ENCODE assay signal across 16 cellular contexts in genomic region chr1:202551683-202552082, GRCh38.
DNase-seq lines count a peak whose midpoint lies in the region; ATAC-seq, FAIRE-seq and TF ChIP-seq lines count a peak whose summit lies in the region.
"Had no signal": no experiment of that assay in that cellular context is flagged by ENCODE, and none has a peak within 500 bp of the region (broad histone marks: within the 10 kb centered on the region; RNA-seq: fewer than 3 reads in every experiment).

No MANE protein-coding gene starts in this region.

- H3K36me3 ChIP-seq in DND-41 (ENCODE audit: insufficient read depth, low read length) (no peaks in the 10 kb centered on the region), K562 (ENCODE audit: control insufficient read depth, insufficient read depth, low read length) (peaks cover 3% of the 10 kb centered on the region; the same call in 1 of the 3 replicates), rectal smooth muscle tissue (ENCODE audit: control insufficient read depth, insufficient read depth, low read length) (no peaks in the 10 kb centered on the region)
- H3K36me3 ChIP-seq: BLaER1 treated with 17β-estradiol and CSF1 and Interleukin-3, amounts not matched to agents 10 nM and 100 nM; prostate gland had no signal

- no peaks in the 10 kb centered on the region for H3K36me3 Mint-ChIP-seq in stimulated activated effector memory CD8-positive, alpha-beta T cell treated with anti-CD3 and anti-CD28 coated beads, Interleukin-12 subunit alpha, Interleukin-12 subunit beta, amount 100 ng/mL, for 72 hours

- H3K9me3 ChIP-seq in DND-41 (ENCODE audit: insufficient read depth, low read length, severe bottlenecking) (no peaks in the 10 kb centered on the region), K562 (replicated peaks; ENCODE audit: control insufficient read depth, insufficient read depth, low read depth, low read length) (no peaks in the 10 kb centered on the region)
- H3K9me3 ChIP-seq: BLaER1 treated with 17β-estradiol and CSF1 and Interleukin-3, amounts not matched to agents 10 nM and 100 nM; prostate gland had no signal

- CTCF ChIA-PET in K562 (lab: Yijun Ruan, JAX; ENCODE audit: low intra/inter-chr PET ratio) = no interaction called here

- no peaks in the 10 kb centered on the region for H3K9me3 Mint-ChIP-seq in stimulated activated effector memory CD8-positive, alpha-beta T cell treated with anti-CD3 and anti-CD28 coated beads, Interleukin-12 subunit alpha, Interleukin-12 subunit beta, amount 100 ng/mL, for 72 hours

- POLR2A ChIA-PET in K562 (lab: Yijun Ruan, JAX) = interaction anchor here (0.6 kb wide), 1 partner anchor 226 kb away, joined by 3 read pairs; no protein-coding TSS in a partner anchor

- H3K79me2 ChIP-seq in DND-41 (ENCODE audit: insufficient read depth, low read length) = no peaks in the 10 kb centered on the region
- H3K79me2 ChIP-seq in K562 (ENCODE audit: control insufficient read depth, insufficient read depth, low read length) = no peaks in the 10 kb centered on the region

- no peaks in the 10 kb centered on the region for H3K27me3 ChIP-seq in DND-41 (ENCODE audit: insufficient read depth, low read length, poor library complexity)
- H3K27me3 ChIP-seq in K562 (ENCODE audit: control insufficient read depth in 2 of 2, insufficient read depth in 2 of 2, low read length in 2 of 2) = no peaks in the 10 kb centered on the region
- no peaks in the 10 kb centered on the region for H3K27me3 ChIP-seq in rectal smooth muscle tissue (ENCODE audit: control insufficient read depth, insufficient read depth, low read length)
- H3K27me3 ChIP-seq: BLaER1 treated with 17β-estradiol and CSF1 and Interleukin-3, amounts not matched to agents 10 nM and 100 nM had no signal

- ATAC-seq in DND-41 (ENCODE audit: insufficient read depth, low read depth) (no peak), K562 (0 out of 3 replicates have a peak, but pooled peaks have one; percentile 4), HG02763 (IDR thresholded peaks at IDR 0.05; ENCODE audit: unreplicated experiment) (no peak)
- ATAC-seq in stimulated activated effector memory CD8-positive, alpha-beta T cell treated with anti-CD3 and anti-CD28 coated beads, Interleukin-12 subunit alpha, Interleukin-12 subunit beta, amount 100 ng/mL, for 72 hours = no peak
- ATAC-seq: activated CD4-positive, alpha-beta T cell treated with anti-CD3 and anti-CD28 coated beads for 36 hours had no signal

- H2AFZ ChIP-seq in DND-41 (ENCODE audit: low read depth, low read length) = no peak overlapping the region
- H2AFZ ChIP-seq in K562 (ENCODE audit: low read depth, low read length) = no peak overlapping the region
- H2AFZ ChIP-seq: PC-9 had no signal

- FAIRE-seq in K562 (lab: Jason Lieb, UNC) (no peak), D721Med (lab: Jason Lieb, UNC) (no peak)

- H3K4me2 ChIP-seq in DND-41 (ENCODE audit: insufficient read depth, low read length) (no peak overlapping the region), K562 (ENCODE audit: insufficient read depth, low read length) (no peak overlapping the region)
- H3K4me2 ChIP-seq: PC-9 had no signal

- 0 out of 2 replicates have a peak, but pooled peaks have one; percentile 33 for TF ChIP-seq EP300 in K562 (IDR thresholded peaks at IDR 0.05; ENCODE audit: low read length)

- DNase-seq in DND-41 (peak; percentile 9), M059J (ENCODE audit: low read depth) (peak; percentile 66), K562 (ENCODE audit: extremely low read depth in 1 of 4, low spot score in 3 of 4) (peak; percentile 29 to 86 (median 40)), D721Med (ENCODE audit: insufficient read length, low spot score) (no peak), OCI-M2 (lab: John Stamatoyannopoulos, UW; ENCODE audit: unreplicated experiment) (no peak)
- DNase-seq in stimulated activated effector memory CD8-positive, alpha-beta T cell treated with anti-CD3 and anti-CD28 coated beads, Interleukin-12 subunit alpha, Interleukin-12 subunit beta, amount 100 ng/mL, for 72 hours (ENCODE audit: low spot score in 2 of 2) = no peak
- DNase-seq: activated CD4-positive, alpha-beta T cell treated with anti-CD3 and anti-CD28 coated beads for 36 hours; activated T-cell treated with anti-CD3 and anti-CD28 coated beads for 4 hours; KBM-7; NCI-H1694; T-helper 1 cell had no signal

- H3K4me1 ChIP-seq in DND-41 (ENCODE audit: insufficient read depth, low read length) = peaks cover 11% of the 10 kb centered on the region
- H3K4me1 ChIP-seq in K562 (replicated peaks in 1 of 2; ENCODE audit: control insufficient read depth in 2 of 2, insufficient read depth in 2 of 2, low read length in 2 of 2) = peaks cover 7 to 40% of the 10 kb centered on the region in 2 experiments; a peak in 4 of 5 replicates
- peaks cover 23% of the 10 kb centered on the region for H3K4me1 ChIP-seq in rectal smooth muscle tissue (ENCODE audit: control insufficient read depth, insufficient read depth, low read length)
- H3K4me1 ChIP-seq: prostate gland had no signal

- no peaks in the 10 kb centered on the region for H3K9me1 ChIP-seq in K562 (ENCODE audit: control insufficient read depth, insufficient read depth, low read length)

- in situ Hi-C loops in K562 (cut with MboI) = no loop called here

- no peak overlapping the region for H3K27ac ChIP-seq in DND-41 (ENCODE audit: low read length)
- H3K27ac ChIP-seq in K562 (ENCODE audit: extremely low read depth, low read depth, low read length) = peak overlapping the region; percentile 12; the same call in 1 of the 3 replicates
- H3K27ac ChIP-seq in rectal smooth muscle tissue (ENCODE audit: low read depth, low read length) = peak overlapping the region; percentile 76
- H3K27ac ChIP-seq: BLaER1 treated with 17β-estradiol and CSF1 and Interleukin-3, amounts not matched to agents 10 nM and 100 nM; PC-9; prostate gland had no signal

- 19% methylated on average over 3 of the region's 3 CpGs for WGBS in K562 (ENCODE audit: insufficient coverage, low coverage, missing lambda C conversion rate)

- BruUV-seq in K562 (replicated peaks; lab: Mats Ljungman, UMichigan) = no TSS peak

- H3K9ac ChIP-seq in DND-41 (ENCODE audit: low read depth, low read length) = no peak overlapping the region
- no peak overlapping the region for H3K9ac ChIP-seq in K562 (ENCODE audit: insufficient read depth in 1 of 2, low read depth in 2 of 2, low read length in 2 of 2)
- H3K9ac ChIP-seq in rectal smooth muscle tissue (ENCODE audit: low read length) = no peak overlapping the region
- H3K9ac ChIP-seq: BLaER1 treated with 17β-estradiol and CSF1 and Interleukin-3, amounts not matched to agents 10 nM and 100 nM had no signal

- no peak for TF ChIP-seq RAD21 in K562 (CRISPR knock-in tag; conservative IDR thresholded peaks at IDR 0.05 in 1 of 2, IDR thresholded peaks at IDR 0.05 in 1 of 2)

- TF ChIP-seq CTCF in DND-41 (IDR thresholded peaks at IDR 0.05; ENCODE audit: borderline replicate concordance, extremely low read depth, low read length, poor library complexity, severe bottlenecking) (no peak), K562 (IDR thresholded peaks at IDR 0.05 in 2 of 3, conservative IDR thresholded peaks at IDR 0.05 in 1 of 3; ENCODE audit: insufficient read depth in 2 of 3, low read depth in 1 of 3, low read length in 3 of 3) (no peak), D721Med (IDR thresholded peaks at IDR 0.05; ENCODE audit: insufficient read depth, missing control alignments) (no peak)

- H4K20me1 ChIP-seq in DND-41 (ENCODE audit: insufficient read depth, low read length) = no peaks in the 10 kb centered on the region
- H4K20me1 ChIP-seq in K562 (replicated peaks; ENCODE audit: control insufficient read depth, insufficient read depth, low read length) = no peaks in the 10 kb centered on the region
- H4K20me1 ChIP-seq: BLaER1 treated with 17β-estradiol and CSF1 and Interleukin-3, amounts not matched to agents 10 nM and 100 nM had no signal

- H3K27ac Mint-ChIP-seq in stimulated activated effector memory CD8-positive, alpha-beta T cell treated with anti-CD3 and anti-CD28 coated beads, Interleukin-12 subunit alpha, Interleukin-12 subunit beta, amount 100 ng/mL, for 72 hours = no peak overlapping the region
- H3K27ac Mint-ChIP-seq: activated CD4-positive, alpha-beta T cell treated with anti-CD3 and anti-CD28 coated beads for 36 hours had no signal

- no peak overlapping the region for H3K4me3 Mint-ChIP-seq in stimulated activated effector memory CD8-positive, alpha-beta T cell treated with anti-CD3 and anti-CD28 coated beads, Interleukin-12 subunit alpha, Interleukin-12 subunit beta, amount 100 ng/mL, for 72 hours
- H3K4me3 Mint-ChIP-seq: activated CD4-positive, alpha-beta T cell treated with anti-CD3 and anti-CD28 coated beads for 36 hours had no signal

- intact Hi-C loops in K562 (cut with micrococcal nuclease) = loop anchor here (2.0 kb wide), 1 partner anchor 19 kb away; no protein-coding TSS in a partner anchor

- TF ChIP-seq POLR2A in K562 (conservative IDR thresholded peaks at IDR 0.05) = no peak

- H3K4me3 ChIP-seq in DND-41 (ENCODE audit: low read depth in 1 of 2, low read length in 2 of 2) (no peak overlapping the region), K562 (no peak overlapping the region), rectal smooth muscle tissue (ENCODE audit: low read length) (no peak overlapping the region)
- H3K4me3 ChIP-seq: BLaER1 treated with 17β-estradiol and CSF1 and Interleukin-3, amounts not matched to agents 10 nM and 100 nM; PC-9; prostate gland had no signal

- peaks cover 2% of the 10 kb centered on the region for H3K4me1 Mint-ChIP-seq in stimulated activated effector memory CD8-positive, alpha-beta T cell treated with anti-CD3 and anti-CD28 coated beads, Interleukin-12 subunit alpha, Interleukin-12 subunit beta, amount 100 ng/mL, for 72 hours

TF ChIP-seq in K562, 482 proteins besides CTCF, POLR2A, EP300 and RAD21 (continues in another document):
- TF ChIP-seq CEBPB (tag; IDR thresholded peaks at IDR 0.05) (no peak), TAL1 (IDR thresholded peaks at IDR 0.05) (0 out of 2 replicates have a peak, but pooled peaks have one; percentile 21), ZNF3 (CRISPR knock-in tag; IDR thresholded peaks at IDR 0.05) (no peak), ZNF586 (CRISPR knock-in tag; conservative IDR thresholded peaks at IDR 0.05) (no peak), NELFE (IDR thresholded peaks at IDR 0.05; ENCODE audit: insufficient read depth, insufficient read length) (no peak), PTTG1 (tag; IDR thresholded peaks at IDR 0.05; ENCODE audit: low read depth) (no peak)

Comparison
In these comparisons a context has a peak if more than half of its experiments do, and no peak if none do; other contexts are left out.
1. DNase-seq: peak in DND-41 (single experiment), M059J (single experiment) and K562 (4 of 4); none in stimulated activated effector memory CD8-positive, alpha-beta T cell treated with anti-CD3 and anti-CD28 coated beads, Interleukin-12 subunit alpha, Interleukin-12 subunit beta, amount 100 ng/mL, for 72 hours (0 of 2), D721Med (single experiment) and OCI-M2 (single experiment).